ENCODE assay signal across 7 cellular contexts in genomic region chr9:122930933-122931850, GRCh38. TPM values are rescaled to one million over a fixed set of nuclear protein-coding genes. Genes with fewer than 3 reads are reported as not detected.
DNase-seq lines count a peak whose midpoint lies in the region; ATAC-seq and TF ChIP-seq lines count a peak whose summit lies in the region.

A gene with protein sequence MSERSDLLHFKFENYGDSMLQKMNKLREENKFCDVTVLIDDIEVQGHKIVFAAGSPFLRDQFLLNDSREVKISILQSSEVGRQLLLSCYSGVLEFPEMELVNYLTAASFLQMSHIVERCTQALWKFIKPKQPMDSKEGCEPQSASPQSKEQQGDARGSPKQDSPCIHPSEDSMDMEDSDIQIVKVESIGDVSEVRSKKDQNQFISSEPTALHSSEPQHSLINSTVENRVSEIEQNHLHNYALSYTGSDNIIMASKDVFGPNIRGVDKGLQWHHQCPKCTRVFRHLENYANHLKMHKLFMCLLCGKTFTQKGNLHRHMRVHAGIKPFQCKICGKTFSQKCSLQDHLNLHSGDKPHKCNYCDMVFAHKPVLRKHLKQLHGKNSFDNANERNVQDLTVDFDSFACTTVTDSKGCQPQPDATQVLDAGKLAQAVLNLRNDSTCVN (minus strand): TSS chr9:122931512. CDS start chr9:122919934, 11,578 bp downstream.

- TF ChIP-seq EP300 in sigmoid colon (IDR thresholded peaks at IDR 0.05): peak in 1 of 4 donors; percentile 15

- TF ChIP-seq CTCF in astrocyte of the spinal cord (IDR thresholded peaks at IDR 0.05; ENCODE audit: low read depth, low read length) (no peak), sigmoid colon (IDR thresholded peaks at IDR 0.05) (no peak)

- ATAC-seq in GM18511 (IDR thresholded peaks at IDR 0.05; ENCODE audit: unreplicated experiment): peak; percentile 97
- ATAC-seq in HG03025 (IDR thresholded peaks at IDR 0.05; ENCODE audit: low FRiP score, unreplicated experiment): peak; percentile 86

- intact Hi-C loops in sigmoid colon (cut with DNase I): no loop called here

- no peak for TF ChIP-seq POLR2A in sigmoid colon (IDR thresholded peaks at IDR 0.05)

- peaks cover 0 to 41% (median 34%) of the 10 kb centered on the region in 4 donors for H3K4me1 ChIP-seq in sigmoid colon

- peaks cover 0 to under 1% (median 0%) of the 10 kb centered on the region in 4 donors for H3K36me3 ChIP-seq in sigmoid colon

- H3K9me3 ChIP-seq in sigmoid colon: no peaks in the 10 kb centered on the region

- in situ Hi-C loops in astrocyte of the spinal cord (cut with HindIII; ENCODE audit: low sequenced_read_pairs): no loop called here

- WGBS in sigmoid colon, 2 donors: 1% methylated on average over 50 of the region's 50 CpGs

- no peaks in the 10 kb centered on the region for H3K27me3 ChIP-seq in sigmoid colon

- peak within 1 kb of the TSS; percentile 83 for H3K4me3 ChIP-seq in astrocyte of the spinal cord (ENCODE audit: low read depth, low read length)
- peak within 1 kb of the TSS; percentile 80 to 93 (median 90) for H3K4me3 ChIP-seq in sigmoid colon

- DNase-seq in NCI-H2029 treated with DMSO at 0.1 percent for 48 hours (lab: John Stamatoyannopoulos, UW) (peak; percentile 73), T1000 (lab: John Stamatoyannopoulos, UW) (peak; percentile 91), astrocyte of the spinal cord (ENCODE audit: low read depth, low spot score) (peak; percentile 92), iPS DF 19.7 (ENCODE audit: low read depth, low spot score) (peak; percentile 89), sigmoid colon (peak; percentile 97)

- peak within 1 kb of the TSS; percentile 77 to 90 (median 89) for H3K27ac ChIP-seq in sigmoid colon

RNA-seq across cellular contexts. Expression of the gene that starts here (rescaled TPM):
- 10 to 100 TPM in 3 of 4 donors, 1 to 10 TPM in 1; 9.2 to 13.3 (median 11.4) TPM for total RNA-seq in sigmoid colon
- 1 to 10 TPM; 1.4 to 3.6 (median 3.2) TPM for polyA plus RNA-seq in sigmoid colon

Comparison
In these comparisons a context has a peak if more than half of its experiments do, and no peak if none do; other contexts are left out.
1. Peak in every context shown above with its lines: DNase-seq, ATAC-seq, H3K4me3 ChIP-seq and H3K27ac ChIP-seq.